8 cellular contexts compared by ENCODE assay signal in genomic region chr12:123973552-123974341, GRCh38. TPM values are rescaled to one million over a fixed set of nuclear protein-coding genes. Genes with fewer than 3 reads are reported as not detected.
DNase-seq lines count a peak whose midpoint lies in the region; ATAC-seq lines count a peak whose summit lies in the region.

No MANE protein-coding gene starts in this region.

- intact Hi-C loops in activated CD4-positive, alpha-beta T cell treated with anti-CD3 and anti-CD28 coated beads, Interleukin-2, amount 10 ng/mL, durations not matched to agents 24 days and 14 days (cut with micrococcal nuclease) = loop anchor here (5.0 kb wide), 2 partner anchors 36 to 441 kb away; partner anchors contain the start of gene RILPL1

- no peaks in the 10 kb centered on the region for H3K9me3 ChIP-seq in BLaER1 treated with 17β-estradiol and CSF1 and Interleukin-3, amounts not matched to agents 10 nM and 100 nM (replicated peaks in 1 of 11)
- no peaks in the 10 kb centered on the region for H3K9me3 ChIP-seq in effector memory CD4-positive, alpha-beta T cell (ENCODE audit: control insufficient read depth, low read length)

- H3K36me3 Mint-ChIP-seq in activated CD4-positive, alpha-beta T cell treated with anti-CD3 and anti-CD28 coated beads, Interleukin-2, amount 10 ng/mL, durations not matched to agents 24 days and 14 days (ENCODE audit: low read depth) = peaks cover 22% of the 10 kb centered on the region

- H3K9ac ChIP-seq in BLaER1 treated with 17β-estradiol and CSF1 and Interleukin-3, amounts not matched to agents 10 nM and 100 nM = peak overlapping the region; percentile 84 to 94 (median 89)

- peak overlapping the region; percentile 92 for H3K4me3 Mint-ChIP-seq in activated CD4-positive, alpha-beta T cell treated with anti-CD3 and anti-CD28 coated beads, Interleukin-2, amount 10 ng/mL, durations not matched to agents 24 days and 14 days

- peaks cover 0 to 15% (median 9%) of the 10 kb centered on the region in 11 experiments; a peak in 10 of 22 replicates for H3K27me3 ChIP-seq in BLaER1 treated with 17β-estradiol and CSF1 and Interleukin-3, amounts not matched to agents 10 nM and 100 nM
- H3K27me3 ChIP-seq in effector memory CD4-positive, alpha-beta T cell (replicated peaks; ENCODE audit: control insufficient read depth, insufficient read depth, low read length, poor library complexity, severe bottlenecking) = no peaks in the 10 kb centered on the region

- ATAC-seq in GM19463 (IDR thresholded peaks at IDR 0.05; ENCODE audit: unreplicated experiment) = peak; percentile 1

- H3K27ac ChIP-seq in BLaER1 treated with 17β-estradiol and CSF1 and Interleukin-3, amounts not matched to agents 10 nM and 100 nM = peak overlapping the region; percentile 53 to 88 (median 80); a peak in 21 of 22 replicates
- peak overlapping the region; percentile 61 for H3K27ac ChIP-seq in effector memory CD4-positive, alpha-beta T cell (ENCODE audit: insufficient read depth, low read length, poor library complexity, severe bottlenecking)
- peak overlapping the region; percentile 61 for H3K27ac ChIP-seq in substantia nigra (ENCODE audit: low read depth, low read length, poor library complexity, severe bottlenecking)

- peaks cover 7% of the 10 kb centered on the region for H3K27me3 Mint-ChIP-seq in activated CD4-positive, alpha-beta T cell treated with anti-CD3 and anti-CD28 coated beads, Interleukin-2, amount 10 ng/mL, durations not matched to agents 24 days and 14 days

- peaks cover 32% of the 10 kb centered on the region for H3K4me1 Mint-ChIP-seq in activated CD4-positive, alpha-beta T cell treated with anti-CD3 and anti-CD28 coated beads, Interleukin-2, amount 10 ng/mL, durations not matched to agents 24 days and 14 days

- peak; percentile 31 for DNase-seq in HuH-7 (ENCODE audit: low spot score)
- peak; percentile 79 for DNase-seq in activated CD4-positive, alpha-beta T cell treated with anti-CD3 and anti-CD28 coated beads, Interleukin-2, amount 10 ng/mL, durations not matched to agents 24 days and 14 days
- DNase-seq in effector memory CD4-positive, alpha-beta T cell = peak in 1 of 3 donors; percentile 11
- DNase-seq in midbrain (lab: John Stamatoyannopoulos, UW) = peak; percentile 15
- peak in 33 of 49 donors; percentile 22 to 77 (median 46) for DNase-seq in substantia nigra (lab: John Stamatoyannopoulos, UW)
- DNase-seq in middle frontal gyrus (ENCODE audit: extremely low spot score, low spot score) = no peak

- peak overlapping the region; percentile 85 to 98 (median 94) for H3K4me2 ChIP-seq in BLaER1 treated with 17β-estradiol and CSF1 and Interleukin-3, amounts not matched to agents 10 nM and 100 nM

- peak overlapping the region; percentile 94 to 99 (median 97) for H3K4me3 ChIP-seq in BLaER1 treated with 17β-estradiol and CSF1 and Interleukin-3, amounts not matched to agents 10 nM and 100 nM
- H3K4me3 ChIP-seq in effector memory CD4-positive, alpha-beta T cell (ENCODE audit: insufficient read depth, low read depth, low read length, poor library complexity, severe bottlenecking) = peak overlapping the region; percentile 78

- no peaks in the 10 kb centered on the region for H3K9me3 Mint-ChIP-seq in activated CD4-positive, alpha-beta T cell treated with anti-CD3 and anti-CD28 coated beads, Interleukin-2, amount 10 ng/mL, durations not matched to agents 24 days and 14 days

- peaks cover 0 to 68% (median 22%) of the 10 kb centered on the region in 11 experiments; a peak in 15 of 22 replicates for H4K20me1 ChIP-seq in BLaER1 treated with 17β-estradiol and CSF1 and Interleukin-3, amounts not matched to agents 10 nM and 100 nM

- H3K4me1 ChIP-seq in BLaER1 treated with 17β-estradiol and CSF1 and Interleukin-3, amounts not matched to agents 10 nM and 100 nM = peaks cover 13 to 33% (median 24%) of the 10 kb centered on the region in 10 experiments
- peaks cover 13% of the 10 kb centered on the region for H3K4me1 ChIP-seq in effector memory CD4-positive, alpha-beta T cell (ENCODE audit: control insufficient read depth, insufficient read depth, low read length, poor library complexity, severe bottlenecking)

- H3K27ac Mint-ChIP-seq in activated CD4-positive, alpha-beta T cell treated with anti-CD3 and anti-CD28 coated beads, Interleukin-2, amount 10 ng/mL, durations not matched to agents 24 days and 14 days = peak overlapping the region; percentile 88

- H3K36me3 ChIP-seq in BLaER1 treated with 17β-estradiol and CSF1 and Interleukin-3, amounts not matched to agents 10 nM and 100 nM = peaks cover 17 to 36% (median 27%) of the 10 kb centered on the region in 11 experiments; a peak in 21 of 22 replicates
- H3K36me3 ChIP-seq in effector memory CD4-positive, alpha-beta T cell (ENCODE audit: control insufficient read depth, insufficient read depth, low read length) = no peaks in the 10 kb centered on the region

RNA-seq across cellular contexts. Expression of gene ZNF664, which starts 0.7 kb away (rescaled TPM):
- 63.2 and 69.3 TPM in 2 replicates for total RNA-seq in activated CD4-positive, alpha-beta T cell treated with anti-CD3 and anti-CD28 coated beads, Interleukin-2, amount 10 ng/mL, durations not matched to agents 24 days and 14 days

RNA-seq across cellular contexts. Expression of gene CCDC92, which starts 1.1 kb away (rescaled TPM):
- total RNA-seq in activated CD4-positive, alpha-beta T cell treated with anti-CD3 and anti-CD28 coated beads, Interleukin-2, amount 10 ng/mL, durations not matched to agents 24 days and 14 days = 7.3 and 7.5 TPM in 2 replicates
